8 cellular contexts compared by ENCODE assay signal in the genomic region with DNA sequence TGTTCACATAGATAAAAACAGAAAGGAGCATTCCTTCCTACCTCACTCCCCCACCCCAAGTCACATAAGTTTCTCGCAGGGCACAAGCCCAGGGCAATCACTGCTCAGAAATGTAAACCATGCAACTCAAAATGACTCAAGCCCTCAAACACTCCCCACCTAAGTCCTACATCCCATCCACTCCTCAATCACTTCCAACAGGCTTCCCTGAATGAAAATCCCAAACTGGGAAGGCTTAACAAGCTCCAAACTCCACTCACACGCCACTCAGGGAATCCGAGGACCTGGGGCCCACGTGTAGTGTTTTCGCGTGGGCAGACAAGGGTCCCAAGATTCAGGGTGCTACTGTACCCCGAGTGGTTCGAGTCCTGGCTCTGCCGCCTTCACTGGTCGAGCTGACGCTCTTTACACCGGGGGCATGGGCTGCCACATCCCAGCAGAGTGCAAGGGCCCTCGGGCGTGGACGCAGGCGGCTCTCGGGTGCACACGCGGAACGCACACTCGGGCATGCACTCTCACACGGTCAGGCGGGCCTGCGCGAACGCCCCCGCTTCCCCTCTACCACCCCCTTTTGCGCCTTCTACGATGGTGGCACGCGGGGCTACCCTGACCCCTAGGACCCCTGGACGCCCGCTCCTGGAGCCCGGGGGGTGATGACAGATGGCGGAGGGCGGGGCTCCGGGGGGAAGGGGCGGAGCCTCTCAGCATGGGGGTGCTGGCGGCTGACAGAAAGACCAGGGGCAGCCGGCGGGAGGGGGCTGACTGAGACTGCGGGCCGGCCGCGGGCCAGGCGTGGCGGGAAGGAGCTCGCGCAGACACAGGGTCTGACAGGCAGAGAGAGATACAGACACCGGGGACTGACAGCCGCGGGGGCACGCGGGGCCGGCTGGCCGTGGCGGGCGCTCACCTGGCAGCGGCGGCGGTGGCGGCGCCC. TPM values are rescaled to one million over a fixed set of nuclear protein-coding genes. Genes with fewer than 3 reads are reported as not detected.
DNase-seq lines count a peak whose midpoint lies in the region; ATAC-seq and TF ChIP-seq lines count a peak whose summit lies in the region.

No MANE protein-coding gene starts in this region.

- H3K27me3 Mint-ChIP-seq in CD4-positive, CD25-positive, alpha-beta regulatory T cell: peaks cover 11% of the 10 kb centered on the region
- H3K27me3 Mint-ChIP-seq in neural crest cell (ENCODE audit: low read depth): peaks cover 5% of the 10 kb centered on the region

- in situ Hi-C loops in Panc1 (cut with HindIII; ENCODE audit: low pct_unique_long_range_greater_than_20kb, low sequenced_read_pairs): no loop called here

- H3K4me3 ChIP-seq in CD4-positive, CD25-positive, alpha-beta regulatory T cell (ENCODE audit: low read depth, low read length): peak overlapping the region; percentile 64
- H3K4me3 ChIP-seq in Panc1 (ENCODE audit: low read depth in 2 of 2, low read length in 2 of 2) (peak overlapping the region; percentile 71 to 89), fibroblast of the aortic adventitia (ENCODE audit: low read depth, low read length) (peak overlapping the region; percentile 92), stomach smooth muscle (ENCODE audit: low read length in 2 of 2) (peak overlapping the region; percentile 88 to 90)

- ATAC-seq in CD4-positive, CD25-positive, alpha-beta regulatory T cell (ENCODE audit: low read depth in 2 of 2): peak; percentile 46 to 50
- ATAC-seq in GM19438 (IDR thresholded peaks at IDR 0.05; ENCODE audit: low read depth, unreplicated experiment) (peak; percentile 57), HG03558 (IDR thresholded peaks at IDR 0.05; ENCODE audit: extremely low read depth, unreplicated experiment) (peak; percentile 19), Panc1 (peak; percentile 86)

- peak overlapping the region; percentile 75 to 80 for H3K9ac ChIP-seq in stomach smooth muscle (ENCODE audit: low read length in 2 of 2)

- H3K4me1 Mint-ChIP-seq in CD4-positive, CD25-positive, alpha-beta regulatory T cell: peaks cover 4 to 28% (median 20%) of the 10 kb centered on the region in 4 donors
- H3K4me1 Mint-ChIP-seq in neural crest cell: peaks cover 24% of the 10 kb centered on the region

- H3K36me3 ChIP-seq in CD4-positive, CD25-positive, alpha-beta regulatory T cell (ENCODE audit: control insufficient read depth, insufficient read depth, low read length): no peaks in the 10 kb centered on the region
- no peaks in the 10 kb centered on the region for H3K36me3 ChIP-seq in Panc1 (ENCODE audit: control insufficient read depth, insufficient read depth, low read length)
- no peaks in the 10 kb centered on the region for H3K36me3 ChIP-seq in stomach smooth muscle (ENCODE audit: control insufficient read depth in 2 of 2, insufficient read depth in 2 of 2, low read length in 2 of 2)

- H3K9me3 Mint-ChIP-seq in CD4-positive, CD25-positive, alpha-beta regulatory T cell: no peaks in the 10 kb centered on the region
- no peaks in the 10 kb centered on the region for H3K9me3 Mint-ChIP-seq in neural crest cell

- TF ChIP-seq CTCF in Panc1 (IDR thresholded peaks at IDR 0.05) (no peak), fibroblast of the aortic adventitia (IDR thresholded peaks at IDR 0.05; ENCODE audit: insufficient read depth, low read length) (no peak), neural crest cell (conservative IDR thresholded peaks at IDR 0.05) (no peak)

- peak; percentile 63 to 72 (median 70) for DNase-seq in CD4-positive, CD25-positive, alpha-beta regulatory T cell
- DNase-seq in Panc1 (ENCODE audit: low read depth, low spot score) (no peak), fibroblast of the aortic adventitia (ENCODE audit: low read depth) (peak; percentile 86), neural crest cell (ENCODE audit: low read depth, low spot score) (peak; percentile 48)
- DNase-seq in activated T-helper 9 cell treated with anti-CD3 and anti-CD28 coated beads, Interleukin-2, amount 50 U/mL, for 16 hours (ENCODE audit: low read depth): peak; percentile 71

- H3K27me3 ChIP-seq in CD4-positive, CD25-positive, alpha-beta regulatory T cell (ENCODE audit: control insufficient read depth, insufficient read depth, low read length): no peaks in the 10 kb centered on the region
- H3K27me3 ChIP-seq in Panc1 (ENCODE audit: control insufficient read depth, insufficient read depth, low read length) (no peaks in the 10 kb centered on the region), stomach smooth muscle (ENCODE audit: control insufficient read depth in 1 of 2, insufficient read depth in 2 of 2, low read length in 2 of 2) (no peaks in the 10 kb centered on the region)

- CTCF ChIA-PET in Panc1 (lab: Charles Lee): no interaction called here

- peaks cover 16% of the 10 kb centered on the region for H3K4me1 ChIP-seq in CD4-positive, CD25-positive, alpha-beta regulatory T cell (ENCODE audit: control insufficient read depth, insufficient read depth, low read length, poor library complexity, severe bottlenecking)
- H3K4me1 ChIP-seq in Panc1 (ENCODE audit: control insufficient read depth, insufficient read depth, low read length): peaks cover 11% of the 10 kb centered on the region
- peaks cover 25% of the 10 kb centered on the region for H3K4me1 ChIP-seq in stomach smooth muscle (ENCODE audit: control insufficient read depth, insufficient read depth, low read length)

- H3K27ac ChIP-seq in CD4-positive, CD25-positive, alpha-beta regulatory T cell (ENCODE audit: insufficient read depth, low read length, poor library complexity, severe bottlenecking): peak overlapping the region; percentile 64
- H3K27ac ChIP-seq in Panc1 (ENCODE audit: low read length): peak overlapping the region; percentile 85
- H3K27ac ChIP-seq in stomach smooth muscle (ENCODE audit: low read length): peak overlapping the region; percentile 73

- H3K9me3 ChIP-seq in CD4-positive, CD25-positive, alpha-beta regulatory T cell (ENCODE audit: control insufficient read depth in 2 of 2, low read length in 2 of 2): no peaks in the 10 kb centered on the region
- H3K9me3 ChIP-seq in Panc1 (ENCODE audit: control insufficient read depth, insufficient read depth, low read depth, low read length): no peaks in the 10 kb centered on the region
- no peaks in the 10 kb centered on the region for H3K9me3 ChIP-seq in stomach smooth muscle (ENCODE audit: control insufficient read depth in 2 of 2, low read length in 2 of 2)

- no TSS peak for BruUV-seq in Panc1 (replicated peaks; lab: Mats Ljungman, UMichigan)

- intact Hi-C loops in Panc1 (cut with micrococcal nuclease; ENCODE audit: unreplicated experiment): no loop called here

- H3K27ac Mint-ChIP-seq in CD4-positive, CD25-positive, alpha-beta regulatory T cell: peak overlapping the region; percentile 58 to 90 (median 85)
- H3K27ac Mint-ChIP-seq in neural crest cell (ENCODE audit: unreplicated experiment): no peak overlapping the region

- peak overlapping the region; percentile 88 to 92 (median 90) for H3K4me3 Mint-ChIP-seq in CD4-positive, CD25-positive, alpha-beta regulatory T cell
- peak overlapping the region; percentile 88 for H3K4me3 Mint-ChIP-seq in neural crest cell

- POLR2A ChIA-PET in Panc1 (lab: Charles Lee): no interaction called here

- H3K36me3 Mint-ChIP-seq in CD4-positive, CD25-positive, alpha-beta regulatory T cell: no peaks in the 10 kb centered on the region
- no peaks in the 10 kb centered on the region for H3K36me3 Mint-ChIP-seq in neural crest cell (ENCODE audit: low read depth)

RNA-seq across cellular contexts. Expression of a gene that starts 0.7 kb away (rescaled TPM):
- total RNA-seq in CD4-positive, CD25-positive, alpha-beta regulatory T cell: 8.8 TPM
- 1 to 10 TPM in 3 of 4 donors, under 1 TPM in 1; 0.42 to 3.8 (median 2.1) TPM for polyA plus RNA-seq in CD4-positive, CD25-positive, alpha-beta regulatory T cell
- 19.8 TPM for total RNA-seq in Panc1 (2021; ENCODE audit: unreplicated experiment)
- polyA plus RNA-seq in Panc1 (2012; ENCODE audit: insufficient read length): 9.0 TPM
- total RNA-seq in fibroblast of the aortic adventitia (ENCODE audit: low replicate concordance): 22.1 and 47.2 TPM in 2 replicates
- total RNA-seq in neural crest cell: 13.0 and 14.3 TPM in 2 replicates

RNA-seq across cellular contexts. Expression of a gene that starts 23.8 kb away (rescaled TPM):
- 0.35 TPM for total RNA-seq in CD4-positive, CD25-positive, alpha-beta regulatory T cell
- polyA plus RNA-seq in CD4-positive, CD25-positive, alpha-beta regulatory T cell: under 1 TPM in 1 of 4 donors, not detected in 3; 0.10 TPM
- total RNA-seq in Panc1 (2021; ENCODE audit: unreplicated experiment): 21.0 TPM
- 30.0 TPM for polyA plus RNA-seq in Panc1 (2012; ENCODE audit: insufficient read length)
- 3.4 and 5.3 TPM in 2 replicates for total RNA-seq in fibroblast of the aortic adventitia (ENCODE audit: low replicate concordance)
- total RNA-seq in neural crest cell: 1.8 and 3.0 TPM in 2 replicates

RNA-seq across cellular contexts. Expression of a gene that starts 49.7 kb away (rescaled TPM):
- not detected for total RNA-seq in CD4-positive, CD25-positive, alpha-beta regulatory T cell
- polyA plus RNA-seq in CD4-positive, CD25-positive, alpha-beta regulatory T cell: not detected
- total RNA-seq in Panc1 (2021; ENCODE audit: unreplicated experiment): 0.54 TPM
- 0.30 TPM for polyA plus RNA-seq in Panc1 (2012; ENCODE audit: insufficient read length)
- not detected in 2 replicates for total RNA-seq in fibroblast of the aortic adventitia (ENCODE audit: low replicate concordance)
- 6.9 and 7.5 TPM in 2 replicates for total RNA-seq in neural crest cell

Comparison
In these comparisons a context has a peak if more than half of its experiments do, and no peak if none do; other contexts are left out.
1. ATAC-seq: peak in every context shown above with its lines; median percentile 86 in Panc1; 57 in GM19438; 48 in CD4-positive, CD25-positive, alpha-beta regulatory T cell; 19 in HG03558.